Comparison of ENCODE assay signal across 27 cellular contexts in genomic region chr4:97003715-97004114, GRCh38.
"Had no signal": no experiment of that assay in that cellular context is flagged by ENCODE, and none has a peak within 500 bp of the region (broad histone marks: within the 10 kb centered on the region; RNA-seq: fewer than 3 reads in every experiment).

No MANE protein-coding gene starts in this region.

- H3K27ac Mint-ChIP-seq: dendritic cell treated with granulocyte-macrophage colony-stimulating factor and Interleukin-4, amounts not matched to agents 40 ng/mL and 50 ng/mL, for 4 days; endodermal cell; memory B cell; natural killer cell; stimulated activated memory B cell treated with anti-CD40 and anti-IgM and Interleukin-4, amounts not matched to agents 10 μg/mL and 1 μg/mL and 100 μg/mL, for 72 hours had no signal

- H3K4me1 Mint-ChIP-seq: endodermal cell; memory B cell; natural killer cell; stimulated activated memory B cell treated with anti-CD40 and anti-IgM and Interleukin-4, amounts not matched to agents 10 μg/mL and 1 μg/mL and 100 μg/mL, for 72 hours had no signal

- H3K36me3 ChIP-seq: gastrocnemius medialis, ovary, spleen, thoracic aorta, tibial nerve, upper lobe of left lung had no signal

- DNase-seq: effector CD8-positive, alpha-beta T cell; endodermal cell; foreskin fibroblast; gastrocnemius medialis; head of caudate nucleus; kidney; natural killer cell; occipital lobe; ovary; posterior cingulate gyrus; psoas muscle; right cardiac atrium; spleen; stimulated activated CD4-positive, alpha-beta T cell treated with anti-CD3 and anti-CD28 coated beads, Interleukin-4, amount 100 ng/mL, for 4 hours; stimulated activated naive CD8-positive, alpha-beta T cell treated with anti-CD3 and anti-CD28 coated beads, Interleukin-15, Interleukin-2, amounts not matched to agents 100 U/mL and 50 U/mL, for 24 hours; substantia nigra; upper lobe of left lung had no signal

- H3K9me3 ChIP-seq: gastrocnemius medialis, ovary, psoas muscle, spleen, thoracic aorta, tibial nerve, upper lobe of left lung had no signal

- H3K4me3 Mint-ChIP-seq: dendritic cell treated with granulocyte-macrophage colony-stimulating factor and Interleukin-4, amounts not matched to agents 40 ng/mL and 50 ng/mL, for 4 days; endodermal cell; memory B cell; natural killer cell; stimulated activated memory B cell treated with anti-CD40 and anti-IgM and Interleukin-4, amounts not matched to agents 10 μg/mL and 1 μg/mL and 100 μg/mL, for 72 hours had no signal

- H3K27ac ChIP-seq: epithelial cell of prostate, gastrocnemius medialis, ovary, psoas muscle, skin epidermis, spleen, thoracic aorta, tibial nerve, upper lobe of left lung had no signal

- H3K4me1 ChIP-seq: gastrocnemius medialis, psoas muscle, spleen, tibial nerve, upper lobe of left lung had no signal

- H3K4me3 ChIP-seq: gastrocnemius medialis, lung, ovary, psoas muscle, skin epidermis, spleen, thoracic aorta, tibial nerve, upper lobe of left lung had no signal

- H3K36me3 Mint-ChIP-seq: memory B cell; stimulated activated memory B cell treated with anti-CD40 and anti-IgM and Interleukin-4, amounts not matched to agents 10 μg/mL and 1 μg/mL and 100 μg/mL, for 72 hours had no signal

- H3K27me3 Mint-ChIP-seq: dendritic cell treated with granulocyte-macrophage colony-stimulating factor and Interleukin-4, amounts not matched to agents 40 ng/mL and 50 ng/mL, for 4 days; memory B cell; stimulated activated memory B cell treated with anti-CD40 and anti-IgM and Interleukin-4, amounts not matched to agents 10 μg/mL and 1 μg/mL and 100 μg/mL, for 72 hours had no signal

- H3K9me3 Mint-ChIP-seq: endodermal cell had no signal

- ATAC-seq: esophagus mucosa; gastrocnemius medialis; left lobe of liver; natural killer cell; psoas muscle; right cardiac atrium; stimulated activated memory B cell treated with anti-CD40 and anti-IgM and Interleukin-4, amounts not matched to agents 10 μg/mL and 1 μg/mL and 100 μg/mL, for 72 hours; stimulated activated naive CD8-positive, alpha-beta T cell treated with anti-CD3 and anti-CD28 coated beads, Interleukin-15, Interleukin-2, amounts not matched to agents 100 U/mL and 50 U/mL, for 24 hours had no signal

- H3K27me3 ChIP-seq: gastrocnemius medialis, ovary, spleen, tibial nerve, upper lobe of left lung had no signal
